Comparison of ENCODE assay signal across 8 cellular contexts in the genomic region with DNA sequence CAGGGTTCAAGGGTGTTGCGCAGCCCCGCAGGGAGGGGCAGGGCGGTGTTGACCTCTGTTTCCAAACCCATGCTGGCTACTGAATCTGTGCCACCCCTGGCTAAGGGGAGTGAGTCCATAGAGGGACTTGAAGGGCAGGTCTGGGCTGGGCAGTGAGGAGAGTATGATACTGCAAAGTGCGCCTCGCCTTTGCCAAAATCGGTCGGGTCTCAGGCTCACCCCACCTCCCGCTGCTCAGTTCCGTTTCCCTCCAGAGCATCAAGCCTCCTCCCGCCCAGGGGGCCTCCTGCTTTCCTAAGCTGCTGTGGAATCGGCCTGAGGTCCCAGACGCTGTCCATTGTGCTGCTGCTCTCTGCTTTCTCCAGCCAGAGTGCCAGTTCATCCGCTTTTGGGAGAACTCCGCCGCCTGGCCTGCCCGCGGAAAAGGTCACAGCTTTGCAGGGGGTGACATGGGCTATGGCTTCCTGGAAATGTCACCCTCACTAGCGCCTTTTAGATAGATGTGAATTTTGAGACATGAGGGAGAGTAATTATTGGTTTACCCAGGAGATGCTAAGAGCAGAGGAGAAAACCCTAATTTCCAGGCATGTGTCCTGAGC.
DNase-seq lines count a peak whose midpoint lies in the region; ATAC-seq and TF ChIP-seq lines count a peak whose summit lies in the region.

No MANE protein-coding gene starts in this region.

- peak overlapping the region; percentile 91 for H3K4me2 ChIP-seq in parathyroid adenoma (ENCODE audit: low read length)

- peaks cover 6% of the 10 kb centered on the region for H3K4me1 ChIP-seq in parathyroid adenoma

- H3K4me3 ChIP-seq in parathyroid adenoma (ENCODE audit: low read depth, low read length) = peak overlapping the region; percentile 74

- no peak for ATAC-seq in activated T-cell treated with anti-CD3 and anti-CD28 coated beads, Interleukin-2, amount 50 U/mL, for 72 hours (replicated peaks in 1 of 2)
- no peak for ATAC-seq in GM21515 (IDR thresholded peaks at IDR 0.05; ENCODE audit: unreplicated experiment)

- H3K9me3 ChIP-seq in parathyroid adenoma (ENCODE audit: control insufficient read depth, low read length) = no peaks in the 10 kb centered on the region

- H3K4me1 Mint-ChIP-seq in activated naive CD4-positive, alpha-beta T cell treated with anti-CD3 and anti-CD28 coated beads, Interleukin-2, amount 10 ng/mL, durations not matched to agents 7 days and 5 days = peaks cover 32% of the 10 kb centered on the region
- H3K4me1 Mint-ChIP-seq in activated T-cell treated with anti-CD3 and anti-CD28 coated beads, Interleukin-2, amount 50 U/mL, for 72 hours (ENCODE audit: low read depth) = peaks cover 19% of the 10 kb centered on the region

- TF ChIP-seq CTCF in parathyroid adenoma (IDR thresholded peaks at IDR 0.05) = no peak

- H3K36me3 ChIP-seq in parathyroid adenoma (ENCODE audit: control insufficient read depth, insufficient read depth, low read length) = no peaks in the 10 kb centered on the region

- peaks cover 12% of the 10 kb centered on the region for H3K79me2 ChIP-seq in parathyroid adenoma

- no peaks in the 10 kb centered on the region for H3K27me3 ChIP-seq in parathyroid adenoma (ENCODE audit: control insufficient read depth, insufficient read depth, low read length)

- H3K36me3 Mint-ChIP-seq in activated naive CD4-positive, alpha-beta T cell treated with anti-CD3 and anti-CD28 coated beads, Interleukin-2, amount 10 ng/mL, durations not matched to agents 7 days and 5 days = peaks cover 29% of the 10 kb centered on the region
- peaks cover 8 to 23% of the 10 kb centered on the region in 2 donors for H3K36me3 Mint-ChIP-seq in activated T-cell treated with anti-CD3 and anti-CD28 coated beads, Interleukin-2, amount 50 U/mL, for 72 hours (ENCODE audit: insufficient read depth in 2 of 2)

- CTCF ChIA-PET in activated naive CD4-positive, alpha-beta T cell treated with anti-CD3 and anti-CD28 coated beads, Interleukin-2, amount 10 ng/mL, durations not matched to agents 7 days and 5 days (lab: Charles Lee) = interaction anchor here (1.2 kb wide), 1 partner anchor 19 kb away, joined by 4 read pairs; no protein-coding TSS in a partner anchor

- no peaks in the 10 kb centered on the region for H3K9me3 Mint-ChIP-seq in activated naive CD4-positive, alpha-beta T cell treated with anti-CD3 and anti-CD28 coated beads, Interleukin-2, amount 10 ng/mL, durations not matched to agents 7 days and 5 days
- no peaks in the 10 kb centered on the region for H3K9me3 Mint-ChIP-seq in activated T-cell treated with anti-CD3 and anti-CD28 coated beads, Interleukin-2, amount 50 U/mL, for 72 hours

- peak overlapping the region; percentile 17 for H3K9ac ChIP-seq in parathyroid adenoma

- no peaks in the 10 kb centered on the region for H3K27me3 Mint-ChIP-seq in activated naive CD4-positive, alpha-beta T cell treated with anti-CD3 and anti-CD28 coated beads, Interleukin-2, amount 10 ng/mL, durations not matched to agents 7 days and 5 days
- no peaks in the 10 kb centered on the region for H3K27me3 Mint-ChIP-seq in activated T-cell treated with anti-CD3 and anti-CD28 coated beads, Interleukin-2, amount 50 U/mL, for 72 hours (ENCODE audit: low read depth)

- H3K27ac ChIP-seq in parathyroid adenoma = peak overlapping the region; percentile 92

- DNase-seq in activated naive CD4-positive, alpha-beta T cell treated with anti-CD3 and anti-CD28 coated beads, Interleukin-2, amount 10 ng/mL, durations not matched to agents 7 days and 5 days = no peak
- no peak for DNase-seq in activated naive CD4-positive, alpha-beta T cell treated with anti-CD3 and anti-CD28 coated beads, Interleukin-2, amount 50 U/mL, for 16 hours
- DNase-seq in HK-2 (ENCODE audit: unreplicated experiment) = peak; percentile 27
- no peak for DNase-seq in activated T-cell treated with anti-CD3 and anti-CD28 coated beads, Interleukin-2, amount 50 U/mL, for 72 hours
- peak; percentile 33 for DNase-seq in germinal center (ENCODE audit: low spot score)
- no peak for DNase-seq in NCI-H187 treated with DMSO at 0.1 percent for 48 hours (lab: John Stamatoyannopoulos, UW)

- H3K27ac Mint-ChIP-seq in activated naive CD4-positive, alpha-beta T cell treated with anti-CD3 and anti-CD28 coated beads, Interleukin-2, amount 10 ng/mL, durations not matched to agents 7 days and 5 days = peak overlapping the region; percentile 93
- H3K27ac Mint-ChIP-seq in activated T-cell treated with anti-CD3 and anti-CD28 coated beads, Interleukin-2, amount 50 U/mL, for 72 hours = peak overlapping the region; percentile 68

- H2AFZ ChIP-seq in parathyroid adenoma = peak overlapping the region; percentile 85

- H3K4me3 Mint-ChIP-seq in activated naive CD4-positive, alpha-beta T cell treated with anti-CD3 and anti-CD28 coated beads, Interleukin-2, amount 10 ng/mL, durations not matched to agents 7 days and 5 days = peak overlapping the region; percentile 94
- peak overlapping the region; percentile 92 to 97 for H3K4me3 Mint-ChIP-seq in activated T-cell treated with anti-CD3 and anti-CD28 coated beads, Interleukin-2, amount 50 U/mL, for 72 hours

Comparison
In these comparisons a context has a peak if more than half of its experiments do, and no peak if none do; other contexts are left out.
1. DNase-seq: peak in HK-2 (single experiment) and germinal center (single experiment); none in activated naive CD4-positive, alpha-beta T cell treated with anti-CD3 and anti-CD28 coated beads, Interleukin-2, amount 10 ng/mL, durations not matched to agents 7 days and 5 days (single experiment), activated naive CD4-positive, alpha-beta T cell treated with anti-CD3 and anti-CD28 coated beads, Interleukin-2, amount 50 U/mL, for 16 hours (single experiment), activated T-cell treated with anti-CD3 and anti-CD28 coated beads, Interleukin-2, amount 50 U/mL, for 72 hours (0 of 2) and NCI-H187 treated with DMSO at 0.1 percent for 48 hours (single experiment).